8 cellular contexts compared by ENCODE assay signal in the genomic region with DNA sequence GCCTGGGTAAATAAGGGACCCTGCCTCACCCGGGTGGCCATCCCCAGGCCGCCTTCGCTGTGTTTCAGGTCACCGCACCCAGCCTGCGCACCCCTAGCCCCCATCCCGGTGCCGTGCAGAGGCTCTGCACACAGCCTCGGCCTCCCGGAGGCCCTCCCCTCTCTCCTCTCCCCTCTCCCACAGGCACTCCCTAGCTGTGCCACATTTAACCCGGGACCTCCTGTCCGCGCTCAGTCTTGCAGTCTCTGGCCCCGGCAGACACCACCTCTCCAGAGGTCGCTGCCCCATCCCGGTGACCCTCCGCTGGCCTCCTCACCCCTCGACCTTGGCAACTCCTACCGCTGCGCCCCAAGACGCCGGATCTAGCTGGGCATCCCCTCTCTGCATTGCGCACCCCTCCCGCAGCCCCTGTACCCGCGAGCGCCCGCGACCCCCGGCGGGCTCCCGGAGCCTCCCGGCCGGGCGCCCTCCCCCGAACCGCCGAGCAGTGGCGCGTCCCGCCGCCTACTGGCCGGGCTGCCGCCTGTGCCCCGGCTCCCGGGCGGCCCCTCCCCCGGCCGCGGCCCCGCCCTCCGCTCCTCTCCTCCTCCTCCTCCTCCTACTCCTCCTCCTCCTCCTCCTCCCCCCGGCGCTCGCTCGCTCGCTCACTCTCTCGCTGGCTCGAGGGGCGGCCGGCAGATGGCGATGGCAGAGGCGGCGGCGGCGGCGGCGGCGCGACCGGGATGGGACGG. TPM values are rescaled to one million over a fixed set of nuclear protein-coding genes. Genes with fewer than 3 reads are reported as not detected.
DNase-seq lines count a peak whose midpoint lies in the region; ATAC-seq, FAIRE-seq and TF ChIP-seq lines count a peak whose summit lies in the region.

Gene TMEM132B (plus strand): TSS at position 647 of the 731 bp plus-strand sequence.

- no peaks in the 10 kb centered on the region for H3K36me3 Mint-ChIP-seq in stimulated activated effector memory CD8-positive, alpha-beta T cell treated with anti-CD3 and anti-CD28 coated beads, Interleukin-12 subunit alpha, Interleukin-12 subunit beta, amount 100 ng/mL, for 72 hours

- H3K27ac Mint-ChIP-seq in stimulated activated effector memory CD8-positive, alpha-beta T cell treated with anti-CD3 and anti-CD28 coated beads, Interleukin-12 subunit alpha, Interleukin-12 subunit beta, amount 100 ng/mL, for 72 hours = no peak within 1 kb of the TSS

- H3K36me3 ChIP-seq in lower lobe of right lung = no peaks in the 10 kb centered on the region

- H3K9me3 ChIP-seq in lower lobe of right lung = no peaks in the 10 kb centered on the region

- no peak for FAIRE-seq in D721Med (lab: Jason Lieb, UNC)

- H3K9me3 Mint-ChIP-seq in stimulated activated effector memory CD8-positive, alpha-beta T cell treated with anti-CD3 and anti-CD28 coated beads, Interleukin-12 subunit alpha, Interleukin-12 subunit beta, amount 100 ng/mL, for 72 hours = no peaks in the 10 kb centered on the region

- peak within 1 kb of the TSS; percentile 34 for H3K4me3 Mint-ChIP-seq in stimulated activated effector memory CD8-positive, alpha-beta T cell treated with anti-CD3 and anti-CD28 coated beads, Interleukin-12 subunit alpha, Interleukin-12 subunit beta, amount 100 ng/mL, for 72 hours

- peaks cover 19% of the 10 kb centered on the region for H3K4me1 ChIP-seq in lower lobe of right lung

- H3K27ac ChIP-seq in lower lobe of right lung = no peak within 1 kb of the TSS

- DNase-seq in D721Med (ENCODE audit: insufficient read length, low spot score) = peak; percentile 49
- DNase-seq in MV-4-11 (lab: John Stamatoyannopoulos, UW) = peak; percentile 57
- DNase-seq in UCSD-AML1 (lab: John Stamatoyannopoulos, UW; ENCODE audit: unreplicated experiment) = peak; percentile 82
- peak; percentile 18 to 82 for DNase-seq in dermis microvascular lymphatic vessel endothelial cell (ENCODE audit: low read depth in 2 of 2)
- DNase-seq in lower lobe of right lung = peak; percentile 80
- DNase-seq in stimulated activated effector memory CD8-positive, alpha-beta T cell treated with anti-CD3 and anti-CD28 coated beads, Interleukin-12 subunit alpha, Interleukin-12 subunit beta, amount 100 ng/mL, for 72 hours (ENCODE audit: low spot score in 2 of 2) = peak in 1 of 2 donors; percentile 66
- no peak for DNase-seq in cerebellar nuclear complex (lab: John Stamatoyannopoulos, UW)

- ATAC-seq in GM21390 (IDR thresholded peaks at IDR 0.05; ENCODE audit: unreplicated experiment) (peak; percentile 48), lower lobe of right lung (peak; percentile 83 to 87)
- ATAC-seq in stimulated activated effector memory CD8-positive, alpha-beta T cell treated with anti-CD3 and anti-CD28 coated beads, Interleukin-12 subunit alpha, Interleukin-12 subunit beta, amount 100 ng/mL, for 72 hours = peak; percentile 63

- H3K4me3 ChIP-seq in lower lobe of right lung = peak within 1 kb of the TSS; percentile 31

- peaks cover 75% of the 10 kb centered on the region for H3K27me3 ChIP-seq in lower lobe of right lung (ENCODE audit: low read depth)

- intact Hi-C loops in lower lobe of right lung (cut with DNase I) = no loop called here

- TF ChIP-seq CTCF in D721Med (IDR thresholded peaks at IDR 0.05; ENCODE audit: insufficient read depth, missing control alignments) (peak; percentile 33), lower lobe of right lung (IDR thresholded peaks at IDR 0.05) (no peak)

- peaks cover 7% of the 10 kb centered on the region for H3K4me1 Mint-ChIP-seq in stimulated activated effector memory CD8-positive, alpha-beta T cell treated with anti-CD3 and anti-CD28 coated beads, Interleukin-12 subunit alpha, Interleukin-12 subunit beta, amount 100 ng/mL, for 72 hours

RNA-seq across cellular contexts. Expression of gene TMEM132B, which starts in this region (rescaled TPM):
- under 0.01 and 0.13 TPM in 2 replicates for total RNA-seq in dermis microvascular lymphatic vessel endothelial cell
- 0.09 TPM for total RNA-seq in lower lobe of right lung

Comparison
In these comparisons a context has a peak if more than half of its experiments do, and no peak if none do; other contexts are left out.
1. Peak in DNase-seq in dermis microvascular lymphatic vessel endothelial cell; RNA of the gene not detected or under 1 TPM.
2. Peak in DNase-seq, ATAC-seq and H3K4me3 ChIP-seq in lower lobe of right lung; RNA of the gene not detected or under 1 TPM.
3. DNase-seq: peak in D721Med (single experiment), MV-4-11 (single experiment) and UCSD-AML1 (single experiment); none in cerebellar nuclear complex (0 of 2).
4. Peak in every context shown above with its lines, with median percentiles within 50 percentile points of each other: ATAC-seq.